Comparison of ENCODE assay signal across 8 cellular contexts in genomic region chr3:47780727-47781325, GRCh38. TPM values are rescaled to one million over a fixed set of nuclear protein-coding genes. Genes with fewer than 3 reads are reported as not detected.
DNase-seq lines count a peak whose midpoint lies in the region; ATAC-seq and TF ChIP-seq lines count a peak whose summit lies in the region.

No MANE protein-coding gene starts in this region.

- peaks cover 67% of the 10 kb centered on the region for H3K79me2 ChIP-seq in DOHH2 (ENCODE audit: control insufficient read depth, low read length)
- peaks cover 58% of the 10 kb centered on the region for H3K79me2 ChIP-seq in SU-DHL-6 (ENCODE audit: insufficient read depth, low read length)
- peaks cover 54% of the 10 kb centered on the region for H3K79me2 ChIP-seq in fibroblast of lung (ENCODE audit: control insufficient read depth, insufficient read depth, low read length)

- peak overlapping the region; percentile 96 for H3K4me3 Mint-ChIP-seq in progenitor cell of endocrine pancreas (ENCODE audit: low read depth)

- H3K27me3 Mint-ChIP-seq in progenitor cell of endocrine pancreas: no peaks in the 10 kb centered on the region

- peak overlapping the region; percentile 90 for H3K4me3 ChIP-seq in DOHH2 (ENCODE audit: low read length)
- peak overlapping the region; percentile 76 for H3K4me3 ChIP-seq in SU-DHL-6 (ENCODE audit: insufficient read depth, low read length, poor library complexity, severe bottlenecking)
- H3K4me3 ChIP-seq in fibroblast of lung (replicated peaks in 1 of 4; ENCODE audit: control extremely low read depth in 1 of 4, insufficient read depth in 1 of 4, low read depth in 3 of 4, low read length in 4 of 4): peak overlapping the region; percentile 79 to 96 (median 87)

- peak overlapping the region; percentile 78 for H3K4me2 ChIP-seq in DOHH2 (ENCODE audit: low read length)
- H3K4me2 ChIP-seq in SU-DHL-6 (ENCODE audit: low read depth, low read length, poor library complexity, severe bottlenecking): peak overlapping the region; percentile 95
- peak overlapping the region; percentile 82 for H3K4me2 ChIP-seq in fibroblast of lung (ENCODE audit: extremely low read depth, insufficient read depth, low read length)

- peak overlapping the region; percentile 92 for H3K9ac ChIP-seq in SU-DHL-6 (ENCODE audit: low read length)
- H3K9ac ChIP-seq in fibroblast of lung (ENCODE audit: insufficient read depth, low read length): peak overlapping the region; percentile 97

- H3K4me1 ChIP-seq in DOHH2 (ENCODE audit: control insufficient read depth, low read length) (peaks cover 38% of the 10 kb centered on the region), fibroblast of lung (ENCODE audit: control insufficient read depth, extremely low read depth, insufficient read depth, low read length) (peaks cover 2% of the 10 kb centered on the region)

- H3F3A ChIP-seq in DOHH2 (ENCODE audit: control insufficient read depth, insufficient read depth) (peaks cover 9% of the 10 kb centered on the region), SU-DHL-6 (ENCODE audit: insufficient read depth) (peaks cover 17% of the 10 kb centered on the region)

- H4K20me1 ChIP-seq in DOHH2 (ENCODE audit: control insufficient read depth, insufficient read depth, low read depth, low read length) (peaks cover 7% of the 10 kb centered on the region), SU-DHL-6 (ENCODE audit: low read depth, low read length) (peaks cover 15% of the 10 kb centered on the region), fibroblast of lung (ENCODE audit: control insufficient read depth, extremely low read depth, insufficient read depth, low read length) (no peaks in the 10 kb centered on the region)

- DNase-seq in fibroblast of lung (ENCODE audit: low read depth in 2 of 2): peak; percentile 34 to 36
- no peak for DNase-seq in progenitor cell of endocrine pancreas (ENCODE audit: low spot score, unreplicated experiment)
- no peak for DNase-seq in GDM1 (lab: John Stamatoyannopoulos, UW)
- DNase-seq in SW480 (ENCODE audit: low spot score): no peak

- H3K36me3 ChIP-seq in DOHH2 (ENCODE audit: control insufficient read depth, low read length) (peaks cover 44% of the 10 kb centered on the region), SU-DHL-6 (ENCODE audit: low read length) (0 out of 2 replicates have a peak, but pooled peaks cover 5% of the 10 kb centered on the region), fibroblast of lung (ENCODE audit: control insufficient read depth, insufficient read depth, low read length) (no peaks in the 10 kb centered on the region)

- H3K27me3 ChIP-seq in DOHH2 (ENCODE audit: control insufficient read depth, low read length) (no peaks in the 10 kb centered on the region), SU-DHL-6 (ENCODE audit: low read length) (no peaks in the 10 kb centered on the region), fibroblast of lung (ENCODE audit: control insufficient read depth, insufficient read depth, low read length) (no peaks in the 10 kb centered on the region)

- H3K36me3 Mint-ChIP-seq in progenitor cell of endocrine pancreas (ENCODE audit: insufficient read depth): peaks cover 2% of the 10 kb centered on the region

- TF ChIP-seq CTCF in DOHH2 (IDR thresholded peaks at IDR 0.05; ENCODE audit: low read depth, low read length, poor library complexity, severe bottlenecking): no peak
- no peak for TF ChIP-seq CTCF in SU-DHL-6 (IDR thresholded peaks at IDR 0.05; ENCODE audit: insufficient read depth, low read length, poor library complexity, severe bottlenecking)
- no peak for TF ChIP-seq CTCF in fibroblast of lung (conservative IDR thresholded peaks at IDR 0.05 in 1 of 2, IDR thresholded peaks at IDR 0.05 in 1 of 2; ENCODE audit: low read depth in 1 of 2, low read length in 2 of 2)
- TF ChIP-seq CTCF in progenitor cell of endocrine pancreas (IDR thresholded peaks at IDR 0.05; ENCODE audit: unreplicated experiment): no peak

- ATAC-seq in HG02973 (IDR thresholded peaks at IDR 0.05; ENCODE audit: unreplicated experiment): peak; percentile 5
- no peak for ATAC-seq in GM19463 (IDR thresholded peaks at IDR 0.05; ENCODE audit: unreplicated experiment)

- H3K9me3 ChIP-seq in DOHH2 (ENCODE audit: control insufficient read depth, insufficient read depth, low read length) (no peaks in the 10 kb centered on the region), SU-DHL-6 (ENCODE audit: insufficient read depth, low read length) (no peaks in the 10 kb centered on the region), fibroblast of lung (ENCODE audit: control insufficient read depth, insufficient read depth, low read depth, low read length) (no peaks in the 10 kb centered on the region)

- H3K27ac ChIP-seq in DOHH2 (ENCODE audit: low read depth, low read length) (peak overlapping the region; percentile 85), SU-DHL-6 (ENCODE audit: low read depth, low read length) (peak overlapping the region; percentile 81), fibroblast of lung (ENCODE audit: insufficient read depth, low read length) (peak overlapping the region; percentile 94)

- peak overlapping the region; percentile 99 for H3K27ac Mint-ChIP-seq in progenitor cell of endocrine pancreas

- no peak overlapping the region for H2AFZ ChIP-seq in SU-DHL-6 (ENCODE audit: low read depth, low read length, severe bottlenecking)
- peak overlapping the region; percentile 39 for H2AFZ ChIP-seq in fibroblast of lung (ENCODE audit: low read length)

- H3K9me2 ChIP-seq in DOHH2 (replicated peaks; ENCODE audit: control insufficient read depth, low read length) (no peaks in the 10 kb centered on the region), SU-DHL-6 (replicated peaks; ENCODE audit: insufficient read depth, low read length) (no peaks in the 10 kb centered on the region)

- H3K9me3 Mint-ChIP-seq in progenitor cell of endocrine pancreas (ENCODE audit: low read depth): no peaks in the 10 kb centered on the region

- H3K4me1 Mint-ChIP-seq in progenitor cell of endocrine pancreas (ENCODE audit: low read depth): peaks cover 15% of the 10 kb centered on the region

RNA-seq across cellular contexts. Expression of gene SMARCC1, which starts 0.9 kb away (rescaled TPM):
- total RNA-seq in fibroblast of lung (23.1 and 27.0 TPM in 2 replicates), progenitor cell of endocrine pancreas (250 and 257 TPM in 2 replicates)
- polyA plus RNA-seq in fibroblast of lung: 23.6 and 31.1 TPM in 2 replicates
- polyA plus RNA-seq in fibroblast of lung (2012): 28.9 and 35.2 TPM in 2 replicates
- 66.4 and 95.5 TPM in 2 replicates for polyA minus RNA-seq in fibroblast of lung (ENCODE audit: low replicate concordance)

RNA-seq across cellular contexts. Expression of gene DHX30, which starts 22.1 kb away (rescaled TPM):
- 43.1 and 47.1 TPM in 2 replicates for total RNA-seq in fibroblast of lung
- 27.4 and 38.8 TPM in 2 replicates for polyA plus RNA-seq in fibroblast of lung
- polyA plus RNA-seq in fibroblast of lung (2012): 28.3 and 42.5 TPM in 2 replicates
- polyA minus RNA-seq in fibroblast of lung (ENCODE audit: low replicate concordance): 63.1 and 104 TPM in 2 replicates
- total RNA-seq in progenitor cell of endocrine pancreas: 115 and 130 TPM in 2 replicates

Comparison
In these comparisons a context has a peak if more than half of its experiments do, and no peak if none do; other contexts are left out.
1. DNase-seq: peak in fibroblast of lung (2 of 2); none in progenitor cell of endocrine pancreas (single experiment), GDM1 (single experiment) and SW480 (single experiment).
2. Peak in every context shown above with its lines, with median percentiles within 50 percentile points of each other: H3K27ac ChIP-seq, H3K4me2 ChIP-seq and H3K4me3 ChIP-seq.